Comparison of ENCODE assay signal across 13 cellular contexts in the genomic region with DNA sequence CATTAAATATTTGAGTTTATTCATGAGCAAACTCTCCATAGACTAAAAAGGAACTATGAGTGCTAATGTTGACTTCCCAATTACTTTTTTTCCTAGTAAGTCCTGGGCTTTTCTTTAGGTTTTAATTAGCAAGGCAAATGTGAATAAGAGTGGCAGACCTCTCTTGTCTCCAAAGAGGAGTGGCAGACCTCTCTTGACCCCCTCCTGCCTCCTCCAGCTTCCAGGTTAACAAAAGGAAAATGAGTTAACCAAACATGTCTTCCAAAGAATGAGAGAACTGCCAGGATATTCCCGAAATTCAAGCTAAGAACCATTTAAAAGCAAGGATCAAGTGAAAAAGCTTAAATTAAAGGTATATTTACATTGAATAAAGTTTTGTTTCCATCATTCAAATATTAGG.
A peak's percentile ranks its signal among the peaks of the same experiment; 100 is the strongest.
DNase-seq lines count a peak whose midpoint lies in the region; ATAC-seq, FAIRE-seq and TF ChIP-seq lines count a peak whose summit lies in the region.
"Had no signal": no experiment of that assay in that cellular context is flagged by ENCODE, and none has a peak within 500 bp of the region (broad histone marks: within the 10 kb centered on the region; RNA-seq: fewer than 3 reads in every experiment).

No MANE protein-coding gene starts in this region.

- POLR2A ChIA-PET in H1 (lab: Charles Lee; ENCODE audit: partially characterized antibody), result no interaction called here

- no peaks in the 10 kb centered on the region for H3K9me3 ChIP-seq in H1 (ENCODE audit: insufficient read depth in 2 of 2, low read depth in 1 of 2, low read length in 1 of 2)

- H2BK12ac ChIP-seq in H1 (ENCODE audit: low read depth, low read length), result no peak overlapping the region

- CTCF ChIA-PET in H1 (lab: Charles Lee; ENCODE audit: partially characterized antibody), result interaction anchor here (1.2 kb wide), 1 partner anchor 15 kb away, joined by 3 read pairs; no protein-coding TSS in a partner anchor

- H3K4me3 ChIP-seq in H7 (ENCODE audit: insufficient read depth, low read depth, low read length), result no peak overlapping the region
- peak overlapping the region in 1 of 4 experiments; percentile 8; a peak in 1 of 8 replicates for H3K4me3 ChIP-seq in H1 (ENCODE audit: extremely low read depth in 1 of 4, insufficient read depth in 2 of 4, low read depth in 3 of 4, low read length in 4 of 4)
- no peak overlapping the region for H3K4me3 ChIP-seq in mesendoderm (ENCODE audit: low read length)
- H3K4me3 ChIP-seq: BLaER1 treated with 17β-estradiol and CSF1 and Interleukin-3, amounts not matched to agents 10 nM and 100 nM; GM12878 had no signal

- H3K14ac ChIP-seq in H1 (ENCODE audit: insufficient read length), result no peak overlapping the region

- no peaks in the 10 kb centered on the region for H3K27me3 ChIP-seq in H7 (ENCODE audit: control insufficient read depth, insufficient read depth, low read length)
- H3K27me3 ChIP-seq in H1 (replicated peaks in 1 of 4; ENCODE audit: control insufficient read depth in 3 of 4, extremely low read depth in 1 of 4, insufficient read depth in 3 of 4, low read length in 3 of 4), result no peaks in the 10 kb centered on the region
- H3K27me3 ChIP-seq in mesendoderm (ENCODE audit: insufficient read depth, low read length, poor library complexity), result no peaks in the 10 kb centered on the region
- H3K27me3 ChIP-seq: BLaER1 treated with 17β-estradiol and CSF1 and Interleukin-3, amounts not matched to agents 10 nM and 100 nM had no signal

- H3K18ac ChIP-seq in H1 (ENCODE audit: extremely low read depth, low read length), result no peak overlapping the region
- no peak overlapping the region for H3K18ac ChIP-seq in mesendoderm (ENCODE audit: low read length)

- no peak overlapping the region for H3K4ac ChIP-seq in H1 (replicated peaks; ENCODE audit: insufficient read length, low read depth, low read length)
- H3K4ac ChIP-seq in mesendoderm (ENCODE audit: low read depth, low read length), result no peak overlapping the region

- ATAC-seq in HG03520 (IDR thresholded peaks at IDR 0.05; ENCODE audit: unreplicated experiment), result no peak
- ATAC-seq: GM12878 had no signal

- FAIRE-seq in H1 (lab: Jason Lieb, UNC) (peak; percentile 68), GM19239 (lab: Jason Lieb, UNC) (no peak)
- FAIRE-seq: GM12878, H54 had no signal

- H2AFZ ChIP-seq in H1 (ENCODE audit: low read length), result no peak overlapping the region

- TF ChIP-seq RAD21 in H1 (IDR thresholded peaks at IDR 0.05 in 1 of 2, conservative IDR thresholded peaks at IDR 0.05 in 1 of 2; ENCODE audit: low read depth in 2 of 2, low read length in 2 of 2), result no peak

- H3K27me3 Mint-ChIP-seq in activated naive CD8-positive, alpha-beta T cell treated with anti-CD3 and anti-CD28 coated beads for 36 hours, result no peaks in the 10 kb centered on the region
- H3K27me3 Mint-ChIP-seq: CD4-positive, CD25-positive, alpha-beta regulatory T cell had no signal

- no peak for TF ChIP-seq POLR2A in H1 (IDR thresholded peaks at IDR 0.05; ENCODE audit: control extremely low read depth in 1 of 2, low read depth in 2 of 2, low read length in 2 of 2)

- H3K23me2 ChIP-seq in H1 (ENCODE audit: low read depth, low read length), result no peaks in the 10 kb centered on the region

- H4K91ac ChIP-seq in H1 (replicated peaks; ENCODE audit: insufficient read length, low read length), result no peak overlapping the region

- no peaks in the 10 kb centered on the region for H3K36me3 ChIP-seq in H7 (replicated peaks; ENCODE audit: control insufficient read depth, insufficient read depth, low read length)
- no peaks in the 10 kb centered on the region for H3K36me3 ChIP-seq in H1 (ENCODE audit: control insufficient read depth in 2 of 4, insufficient read depth in 4 of 4, low read length in 3 of 4)
- no peaks in the 10 kb centered on the region for H3K36me3 ChIP-seq in mesendoderm (ENCODE audit: control insufficient read depth, insufficient read depth, low read length)
- H3K36me3 ChIP-seq: BLaER1 treated with 17β-estradiol and CSF1 and Interleukin-3, amounts not matched to agents 10 nM and 100 nM had no signal

- no peak overlapping the region for H3K4me3 Mint-ChIP-seq in activated naive CD8-positive, alpha-beta T cell treated with anti-CD3 and anti-CD28 coated beads for 36 hours
- H3K4me3 Mint-ChIP-seq: CD4-positive, CD25-positive, alpha-beta regulatory T cell had no signal

- H3K36me3 Mint-ChIP-seq in activated naive CD8-positive, alpha-beta T cell treated with anti-CD3 and anti-CD28 coated beads for 36 hours, result no peaks in the 10 kb centered on the region
- H3K36me3 Mint-ChIP-seq: CD4-positive, CD25-positive, alpha-beta regulatory T cell had no signal

- H3K23ac ChIP-seq in H1 (ENCODE audit: insufficient read length), result no peak overlapping the region
- no peak overlapping the region for H3K23ac ChIP-seq in mesendoderm (ENCODE audit: low read length)

- H3K79me2 ChIP-seq in H1 (ENCODE audit: control insufficient read depth in 1 of 2, insufficient read depth in 2 of 2, low read length in 2 of 2), result no peaks in the 10 kb centered on the region
- H3K79me2 ChIP-seq in mesendoderm (ENCODE audit: control insufficient read depth, insufficient read depth, low read length), result no peaks in the 10 kb centered on the region

- H4K8ac ChIP-seq in H1 (ENCODE audit: extremely low read depth, insufficient read depth, low read length), result no peak overlapping the region
- H4K8ac ChIP-seq in mesendoderm (ENCODE audit: low read depth, low read length), result no peak overlapping the region

- DNase-seq in H7 (peak; percentile 2), NCI-H69 (lab: John Stamatoyannopoulos, UW) (peak; percentile 45), H1 (ENCODE audit: low read depth in 1 of 2, low spot score in 2 of 2) (no peak), mesendoderm (peak; percentile 22), GM19239 (ENCODE audit: insufficient read length, low spot score) (no peak), activated T-cell treated with anti-CD3 and anti-CD28 coated beads for 4 hours (no peak)
- no peak for DNase-seq in activated naive CD8-positive, alpha-beta T cell treated with anti-CD3 and anti-CD28 coated beads for 36 hours
- DNase-seq: ACHN; CD4-positive, CD25-positive, alpha-beta regulatory T cell had no signal

- 47% methylated on average over 1 of the region's 1 CpG; no CpG with 5 or more reads in 1 of the 2 experiments for WGBS in H1 (ENCODE audit: extremely low coverage in 1 of 2, insufficient coverage in 1 of 2, insufficient read length in 1 of 2, insufficient replicate concordance in 2 of 2, low coverage in 1 of 2, low lambda C conversion rate in 2 of 2, missing lambda C conversion rate in 1 of 2), 2 experiments
- no CpG with 5 or more reads among the region's 1 CpG for WGBS in mesendoderm (ENCODE audit: extremely low coverage, insufficient coverage, low lambda C conversion rate)

- H2BK120ac ChIP-seq in H1 (replicated peaks; ENCODE audit: low read depth, low read length) (no peak overlapping the region), mesendoderm (ENCODE audit: low read depth, low read length) (no peak overlapping the region)

- H3K4me2 ChIP-seq in H1 (ENCODE audit: insufficient read depth in 1 of 2, low read depth in 2 of 2, low read length in 2 of 2) (no peak overlapping the region; a peak in 1 of 4 replicates), mesendoderm (ENCODE audit: low read length) (no peak overlapping the region)
- H3K4me2 ChIP-seq: BLaER1 treated with 17β-estradiol and CSF1 and Interleukin-3, amounts not matched to agents 10 nM and 100 nM had no signal

- no peak for TF ChIP-seq CTCF in H1 (IDR thresholded peaks at IDR 0.05; ENCODE audit: control extremely low read depth in 1 of 3, insufficient read depth in 1 of 3, low read depth in 1 of 3, low read length in 3 of 3)

- no peak overlapping the region for H2BK20ac ChIP-seq in H1 (ENCODE audit: low read length)

- H2BK5ac ChIP-seq in H1 (ENCODE audit: low read depth, low read length), result no peak overlapping the region
- no peak overlapping the region for H2BK5ac ChIP-seq in mesendoderm (ENCODE audit: low read length)

- H3K4me1 ChIP-seq in H1 (replicated peaks in 1 of 4; ENCODE audit: control insufficient read depth in 3 of 4, insufficient read depth in 4 of 4, low read length in 3 of 4) (peaks cover 0 to 5% (median 0%) of the 10 kb centered on the region in 4 experiments; a peak in 1 of 7 replicates), mesendoderm (ENCODE audit: control insufficient read depth, low read depth, low read length) (no peaks in the 10 kb centered on the region)

- peaks cover 4% of the 10 kb centered on the region for H3K9me3 Mint-ChIP-seq in activated naive CD8-positive, alpha-beta T cell treated with anti-CD3 and anti-CD28 coated beads for 36 hours

- no peaks in the 10 kb centered on the region for H4K20me1 ChIP-seq in H1 (replicated peaks in 1 of 2; ENCODE audit: control insufficient read depth in 1 of 2, insufficient read depth in 2 of 2, low read length in 2 of 2)
- H4K20me1 ChIP-seq: BLaER1 treated with 17β-estradiol and CSF1 and Interleukin-3, amounts not matched to agents 10 nM and 100 nM had no signal

- no peak overlapping the region for H3K9ac ChIP-seq in H1 (replicated peaks in 1 of 4; ENCODE audit: extremely low read depth in 1 of 4, low read depth in 3 of 4, low read length in 3 of 4)
- H3K9ac ChIP-seq in mesendoderm (ENCODE audit: low read length), result no peak overlapping the region
- H3K9ac ChIP-seq: BLaER1 treated with 17β-estradiol and CSF1 and Interleukin-3, amounts not matched to agents 10 nM and 100 nM had no signal

- H3K56ac ChIP-seq in H1 (replicated peaks; ENCODE audit: insufficient read length, low read depth, low read length) (no peak overlapping the region), mesendoderm (ENCODE audit: low read length) (no peak overlapping the region)

- H3K4me1 Mint-ChIP-seq in activated naive CD8-positive, alpha-beta T cell treated with anti-CD3 and anti-CD28 coated beads for 36 hours, result no peaks in the 10 kb centered on the region
- H3K4me1 Mint-ChIP-seq: CD4-positive, CD25-positive, alpha-beta regulatory T cell had no signal

- H3K79me1 ChIP-seq in H1 (ENCODE audit: low read depth, low read length) (no peaks in the 10 kb centered on the region), mesendoderm (ENCODE audit: low read length) (no peaks in the 10 kb centered on the region)

- H2AK5ac ChIP-seq in H1 (ENCODE audit: low read depth, low read length) (no peak overlapping the region), mesendoderm (ENCODE audit: low read length) (no peak overlapping the region)

- H3K27ac Mint-ChIP-seq in activated naive CD8-positive, alpha-beta T cell treated with anti-CD3 and anti-CD28 coated beads for 36 hours, result no peak overlapping the region
- H3K27ac Mint-ChIP-seq: CD4-positive, CD25-positive, alpha-beta regulatory T cell had no signal

- H2BK15ac ChIP-seq in H1 (ENCODE audit: low read length), result no peak overlapping the region
- H2BK15ac ChIP-seq in mesendoderm (replicated peaks; ENCODE audit: low read depth), result no peak overlapping the region

- TF ChIP-seq EP300 in H1 (IDR thresholded peaks at IDR 0.05; ENCODE audit: borderline replicate concordance in 1 of 2, low read depth in 2 of 2, low read length in 2 of 2), result no peak

- H4K5ac ChIP-seq in H1 (ENCODE audit: insufficient read length, low read depth, low read length) (no peak overlapping the region), mesendoderm (ENCODE audit: low read length) (no peak overlapping the region)

- H3K27ac ChIP-seq in H1 (ENCODE audit: low read depth, low read length) (no peak overlapping the region), mesendoderm (ENCODE audit: low read depth, low read length) (no peak overlapping the region)
- H3K27ac ChIP-seq: BLaER1 treated with 17β-estradiol and CSF1 and Interleukin-3, amounts not matched to agents 10 nM and 100 nM had no signal

Comparison
In these comparisons a context has a peak if more than half of its experiments do, and no peak if none do; other contexts are left out.
1. DNase-seq: peak in H7 (single experiment), NCI-H69 (single experiment) and mesendoderm (single experiment); none in H1 (0 of 2), activated naive CD8-positive, alpha-beta T cell treated with anti-CD3 and anti-CD28 coated beads for 36 hours (single experiment), GM19239 (single experiment) and activated T-cell treated with anti-CD3 and anti-CD28 coated beads for 4 hours (single experiment).